In genomic region chr7:3294432-3295100, GRCh38 we compare ENCODE assay signal across 14 cellular contexts. TPM values are rescaled to one million over a fixed set of nuclear protein-coding genes. Genes with fewer than 3 reads are reported as not detected.
A peak's percentile ranks its signal among the peaks of the same experiment; 100 is the strongest.
DNase-seq lines count a peak whose midpoint lies in the region; ATAC-seq and FAIRE-seq lines count a peak whose summit lies in the region.
"Had no signal": no experiment of that assay in that cellular context is flagged by ENCODE, and none has a peak within 500 bp of the region (broad histone marks: within the 10 kb centered on the region; RNA-seq: fewer than 3 reads in every experiment).

No MANE protein-coding gene starts in this region.

- peak; percentile 38 for DNase-seq in DMS 273 (lab: John Stamatoyannopoulos, UW; ENCODE audit: unreplicated experiment)
- DNase-seq in DMS 273 treated with DMSO at 0.1 percent for 48 hours (lab: John Stamatoyannopoulos, UW), result no peak
- DNase-seq in NCI-H524 (lab: John Stamatoyannopoulos, UW), result peak; percentile 86 to 93
- DNase-seq in urothelium cell line (ENCODE audit: low spot score), result no peak
- no peak for DNase-seq in NCI-H226
- DNase-seq: CD8-positive, alpha-beta memory T cell; dorsolateral prefrontal cortex; kidney; MG63 had no signal

- FAIRE-seq in urothelium cell line (lab: Jason Lieb, UNC), result peak; percentile 79
- FAIRE-seq: kidney had no signal

- ATAC-seq in esophagus mucosa (peak; percentile 72), GM19395 (IDR thresholded peaks at IDR 0.05; ENCODE audit: unreplicated experiment) (no peak), HG02884 (IDR thresholded peaks at IDR 0.05; ENCODE audit: unreplicated experiment) (no peak)
- ATAC-seq: activated T-helper 17 cell treated with anti-CD3 and anti-CD28 coated beads, Interleukin-2, amount 50 U/mL, for 72 hours; Panc1 had no signal

RNA-seq across cellular contexts. Expression of gene SDK1, which starts 6.5 kb away (rescaled TPM):
- 1.0 TPM for total RNA-seq in esophagus mucosa

Comparison
In these comparisons a context has a peak if more than half of its experiments do, and no peak if none do; other contexts are left out.
1. DNase-seq: peak in DMS 273 (single experiment) and NCI-H524 (2 of 2); none in DMS 273 treated with DMSO at 0.1 percent for 48 hours (single experiment), urothelium cell line (single experiment) and NCI-H226 (single experiment).